ENCODE assay signal across 1 cellular context in genomic region chr1:225691861-225692516, GRCh38.
TF ChIP-seq lines count a peak whose summit lies in the region.

No MANE protein-coding gene starts in this region.

TF ChIP-seq in GM23338, 12 proteins besides CTCF, POLR2A, EP300 and RAD21 (continued from another document):
- no peak for TF ChIP-seq REST (IDR thresholded peaks at IDR 0.05; ENCODE audit: unreplicated experiment)
- no peak for TF ChIP-seq CREB1 (CRISPR knock-in tag; IDR thresholded peaks at IDR 0.05; ENCODE audit: low read depth)
- no peak for TF ChIP-seq EZH2phosphoT487 (IDR thresholded peaks at IDR 0.05; ENCODE audit: unreplicated experiment)
- TF ChIP-seq ZNF114 (CRISPR knock-in tag; IDR thresholded peaks at IDR 0.05) = no peak
- no peak for TF ChIP-seq NANOG (IDR thresholded peaks at IDR 0.05; ENCODE audit: borderline replicate concordance)
- no peak for TF ChIP-seq ZNF462 (CRISPR knock-in tag; IDR thresholded peaks at IDR 0.05)
- TF ChIP-seq STAT1 (IDR thresholded peaks at IDR 0.05; ENCODE audit: unreplicated experiment) = no peak
- no peak for TF ChIP-seq ETS1 (IDR thresholded peaks at IDR 0.05)
- no peak for TF ChIP-seq ZNF331 (CRISPR knock-in tag; IDR thresholded peaks at IDR 0.05; ENCODE audit: low read depth)
- TF ChIP-seq JUNB (IDR thresholded peaks at IDR 0.05; ENCODE audit: unreplicated experiment) = no peak
- no peak for TF ChIP-seq POLR2AphosphoS5 (IDR thresholded peaks at IDR 0.05; ENCODE audit: low read depth)
